ENCODE assay signal across 18 cellular contexts in the genomic region with DNA sequence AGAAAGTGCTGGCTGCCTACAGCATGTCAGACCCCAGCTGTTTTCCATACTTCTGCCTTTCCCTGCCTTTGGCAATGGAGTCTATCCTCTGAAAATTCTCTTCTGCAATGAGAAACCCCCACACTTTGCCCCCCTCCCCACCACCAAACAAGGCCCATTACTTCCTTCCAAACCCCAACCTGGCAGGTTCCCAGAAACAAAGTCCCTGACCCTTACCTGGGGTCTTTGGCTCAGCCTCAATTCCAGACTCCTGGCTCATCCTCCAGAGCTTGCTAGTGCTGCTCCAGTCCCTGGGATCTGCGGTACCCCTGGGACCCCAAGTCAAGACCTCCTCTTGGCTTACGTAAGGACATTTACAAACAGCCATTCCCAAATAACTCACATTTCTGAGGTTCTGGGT. TPM values are rescaled to one million over a fixed set of nuclear protein-coding genes. Genes with fewer than 3 reads are reported as not detected.
DNase-seq lines count a peak whose midpoint lies in the region; ATAC-seq and TF ChIP-seq lines count a peak whose summit lies in the region.
"Had no signal": no experiment of that assay in that cellular context is flagged by ENCODE, and none has a peak within 500 bp of the region (broad histone marks: within the 10 kb centered on the region; RNA-seq: fewer than 3 reads in every experiment).

No MANE protein-coding gene starts in this region.

- DNase-seq in left ventricle myocardium inferior = peak; percentile 21
- no peak for DNase-seq in heart left ventricle
- no peak for DNase-seq in right cardiac atrium
- DNase-seq in vagina (ENCODE audit: extremely low spot score in 2 of 2) = no peak
- DNase-seq in OCI-M1 (lab: John Stamatoyannopoulos, UW) = no peak
- DNase-seq in ACHN = no peak
- DNase-seq in NCI-H510A treated with DMSO at 0.1 percent for 48 hours (lab: John Stamatoyannopoulos, UW) = no peak
- DNase-seq: CD8-positive, alpha-beta T cell; COR-L47; DMS153; DMS79 treated with DMSO at 0.1 percent for 48 hours; EL; GOT3; HCEC 1CT had no signal

- H3K36me3 ChIP-seq in left ventricle myocardium inferior = no peaks in the 10 kb centered on the region
- no peaks in the 10 kb centered on the region for H3K36me3 ChIP-seq in heart left ventricle
- no peaks in the 10 kb centered on the region for H3K36me3 ChIP-seq in vagina

- TF ChIP-seq CTCF in left ventricle myocardium inferior (IDR thresholded peaks at IDR 0.05; ENCODE audit: borderline replicate concordance) (no peak), heart left ventricle (IDR thresholded peaks at IDR 0.05) (no peak), nephron (IDR thresholded peaks at IDR 0.05; ENCODE audit: unreplicated experiment in 3 of 3) (no peak), vagina (IDR thresholded peaks at IDR 0.05) (no peak)

- intact Hi-C loops in left ventricle myocardium inferior (cut with micrococcal nuclease) (no loop called here), heart left ventricle (cut with DNase I) (loop anchor here in 1 of 10 donors (10.0 kb wide), 1 partner anchor 235 kb away; no protein-coding TSS in a partner anchor), right cardiac atrium (cut with DNase I) (no loop called here), vagina (cut with DNase I) (no loop called here)

- WGBS in heart left ventricle, 4 donors = 40 to 92% (median 74%) methylated on average over 2 of the region's 2 CpGs
- 70% methylated on average over 2 of the region's 2 CpGs for WGBS in right cardiac atrium

- H3K27me3 Mint-ChIP-seq in nephron (ENCODE audit: low read depth) = no peaks in the 10 kb centered on the region

- no peaks in the 10 kb centered on the region for H3K9me3 Mint-ChIP-seq in nephron
- H3K9me3 Mint-ChIP-seq: CD8-positive, alpha-beta T cell had no signal

- in situ Hi-C loops in ACHN (cut with HindIII; ENCODE audit: low pct_ligation_motif_present, low pct_unique_long_range_greater_than_20kb, low sequenced_read_pairs) = no loop called here

- no peak for ATAC-seq in heart left ventricle
- ATAC-seq in right cardiac atrium = no peak
- ATAC-seq: CD8-positive, alpha-beta T cell; HepG2 had no signal

- H3K27me3 ChIP-seq in left ventricle myocardium inferior (ENCODE audit: low read depth) = peaks cover 4% of the 10 kb centered on the region
- H3K27me3 ChIP-seq in heart left ventricle = no peaks in the 10 kb centered on the region
- H3K27me3 ChIP-seq in right cardiac atrium (ENCODE audit: control insufficient read depth, insufficient read depth) = no peaks in the 10 kb centered on the region
- no peaks in the 10 kb centered on the region for H3K27me3 ChIP-seq in vagina

- H3K9me3 ChIP-seq in left ventricle myocardium inferior (replicated peaks) (no peaks in the 10 kb centered on the region), heart left ventricle (no peaks in the 10 kb centered on the region), right cardiac atrium (ENCODE audit: control insufficient read depth, low read length) (no peaks in the 10 kb centered on the region), vagina (no peaks in the 10 kb centered on the region)

- peak overlapping the region; percentile 80 to 87 (median 87) for H3K27ac Mint-ChIP-seq in nephron
- H3K27ac Mint-ChIP-seq: CD8-positive, alpha-beta T cell had no signal

- H3K4me3 Mint-ChIP-seq in nephron = peak overlapping the region in 1 of 3 experiments; percentile 14
- H3K4me3 Mint-ChIP-seq: CD14-positive monocyte; CD8-positive, alpha-beta T cell had no signal

- TF ChIP-seq POLR2A in heart left ventricle (IDR thresholded peaks at IDR 0.05) (no peak), vagina (IDR thresholded peaks at IDR 0.05) (no peak)

- H3K4me3 ChIP-seq in left ventricle myocardium inferior (no peak overlapping the region), heart left ventricle (no peak overlapping the region), right cardiac atrium (ENCODE audit: low read length) (no peak overlapping the region), vagina (no peak overlapping the region)

- peak overlapping the region; percentile 44 for H3K27ac ChIP-seq in left ventricle myocardium inferior (replicated peaks)
- peak overlapping the region in 1 of 12 donors; percentile 19 for H3K27ac ChIP-seq in heart left ventricle
- peak overlapping the region; percentile 29 for H3K27ac ChIP-seq in right cardiac atrium (ENCODE audit: low read length)
- H3K27ac ChIP-seq in vagina = peak overlapping the region; percentile 53

- no peaks in the 10 kb centered on the region for H3K36me3 Mint-ChIP-seq in nephron (ENCODE audit: low read depth)
- H3K36me3 Mint-ChIP-seq: CD14-positive monocyte; CD8-positive, alpha-beta T cell had no signal

- H3K4me1 ChIP-seq in left ventricle myocardium inferior (no peaks in the 10 kb centered on the region), heart left ventricle (peaks cover 0 to 14% (median 4%) of the 10 kb centered on the region in 12 donors), right cardiac atrium (ENCODE audit: control insufficient read depth, insufficient read depth, low read length) (peaks cover 2% of the 10 kb centered on the region), vagina (peaks cover 27% of the 10 kb centered on the region)

- peaks cover 7% of the 10 kb centered on the region for H3K4me1 Mint-ChIP-seq in nephron

RNA-seq across cellular contexts. Expression of a gene that starts 17.5 kb away (rescaled TPM):
- total RNA-seq in left ventricle myocardium inferior = 0.49 TPM
- total RNA-seq in heart left ventricle = under 1 TPM in 2 of 9 donors, not detected in 7; 0.75 to 0.77 TPM
- polyA plus RNA-seq in heart left ventricle = under 1 TPM; 0.53 to 0.94 TPM
- total RNA-seq in right cardiac atrium = 10 to 100 TPM in 1 of 4 donors, 1 to 10 TPM in 3; 1.0 to 25.2 (median 1.4) TPM
- 0.59 TPM for polyA plus RNA-seq in right cardiac atrium
- total RNA-seq in vagina = not detected
- total RNA-seq: CD8-positive, alpha-beta T cell; HepG2 had no signal
- polyA plus RNA-seq: CD14-positive monocyte had no signal

RNA-seq across cellular contexts. Expression of a gene that starts 24.1 kb away (rescaled TPM):
- total RNA-seq in left ventricle myocardium inferior = not detected
- total RNA-seq in heart left ventricle = under 1 TPM in 2 of 9 donors, not detected in 7; 0.60 to 0.77 TPM
- under 1 TPM in 1 of 2 donors, not detected in 1; 0.18 TPM for polyA plus RNA-seq in heart left ventricle
- not detected for total RNA-seq in right cardiac atrium
- polyA plus RNA-seq in right cardiac atrium = not detected
- total RNA-seq in vagina = not detected
- total RNA-seq: CD8-positive, alpha-beta T cell; HepG2 had no signal
- polyA plus RNA-seq: BJ, CD14-positive monocyte, HepG2 had no signal

RNA-seq across cellular contexts. Expression of a gene that starts 50.8 kb away (rescaled TPM):
- total RNA-seq in left ventricle myocardium inferior = 14.5 TPM
- 10 to 100 TPM; 13.4 to 36.4 (median 26.1) TPM for total RNA-seq in heart left ventricle
- 10 to 100 TPM in 1 of 2 donors, 1 to 10 TPM in 1; 5.9 to 10.2 TPM for polyA plus RNA-seq in heart left ventricle
- total RNA-seq in right cardiac atrium = 10 to 100 TPM in 3 of 4 donors, 1 to 10 TPM in 1; 8.8 to 15.0 (median 13.0) TPM
- 5.6 TPM for polyA plus RNA-seq in right cardiac atrium
- total RNA-seq in vagina = 17.7 TPM
